Comparison of ENCODE assay signal across 12 cellular contexts in genomic region chr4:37684154-37684553, GRCh38. TPM values are rescaled to one million over a fixed set of nuclear protein-coding genes. Genes with fewer than 3 reads are reported as not detected.
DNase-seq lines count a peak whose midpoint lies in the region; ATAC-seq, FAIRE-seq and TF ChIP-seq lines count a peak whose summit lies in the region.
"Had no signal": no experiment of that assay in that cellular context is flagged by ENCODE, and none has a peak within 500 bp of the region (broad histone marks: within the 10 kb centered on the region; RNA-seq: fewer than 3 reads in every experiment).

No MANE protein-coding gene starts in this region.

- H3K4me3 Mint-ChIP-seq in CD4-positive, CD25-positive, alpha-beta regulatory T cell: peak overlapping the region in 3 of 4 donors; percentile 93 to 99 (median 93)
- H3K4me3 Mint-ChIP-seq in activated naive CD8-positive, alpha-beta T cell: peak overlapping the region; percentile 95
- peak overlapping the region; percentile 78 to 90 (median 83) for H3K4me3 Mint-ChIP-seq in nephron

- H3K27me3 ChIP-seq in CD4-positive, CD25-positive, alpha-beta regulatory T cell (ENCODE audit: control insufficient read depth, insufficient read depth, low read length): no peaks in the 10 kb centered on the region
- H3K27me3 ChIP-seq in DND-41 (ENCODE audit: insufficient read depth, low read length, poor library complexity) (no peaks in the 10 kb centered on the region), pancreas (no peaks in the 10 kb centered on the region)

- no peaks in the 10 kb centered on the region for H3K9me3 Mint-ChIP-seq in CD4-positive, CD25-positive, alpha-beta regulatory T cell
- H3K9me3 Mint-ChIP-seq in activated naive CD8-positive, alpha-beta T cell (ENCODE audit: low read depth): no peaks in the 10 kb centered on the region
- H3K9me3 Mint-ChIP-seq in nephron: no peaks in the 10 kb centered on the region

- H3K9me3 ChIP-seq in CD4-positive, CD25-positive, alpha-beta regulatory T cell (ENCODE audit: control insufficient read depth in 2 of 2, low read length in 2 of 2): no peaks in the 10 kb centered on the region
- no peaks in the 10 kb centered on the region for H3K9me3 ChIP-seq in DND-41 (ENCODE audit: insufficient read depth, low read length, severe bottlenecking)
- no peaks in the 10 kb centered on the region for H3K9me3 ChIP-seq in pancreas

- no peak overlapping the region for H2AFZ ChIP-seq in DND-41 (ENCODE audit: low read depth, low read length)

- DNase-seq in CD4-positive, CD25-positive, alpha-beta regulatory T cell: no peak
- DNase-seq in DND-41 (no peak), pancreas (no peak)
- DNase-seq: activated CD4-positive, alpha-beta T cell treated with anti-CD3 and anti-CD28 coated beads, Interleukin-2, amount 50 U/mL, for 1 hour; amygdala; MV-4-11; NCI-H226; substantia nigra had no signal

- H3K4me1 Mint-ChIP-seq in CD4-positive, CD25-positive, alpha-beta regulatory T cell: peaks cover 28 to 40% (median 33%) of the 10 kb centered on the region in 4 donors
- H3K4me1 Mint-ChIP-seq in activated naive CD8-positive, alpha-beta T cell (ENCODE audit: low read depth): peaks cover 42% of the 10 kb centered on the region
- H3K4me1 Mint-ChIP-seq in nephron: peaks cover 35% of the 10 kb centered on the region

- H3K27ac Mint-ChIP-seq in CD4-positive, CD25-positive, alpha-beta regulatory T cell: peak overlapping the region in 2 of 3 donors; percentile 9 to 97
- peak overlapping the region; percentile 92 for H3K27ac Mint-ChIP-seq in activated naive CD8-positive, alpha-beta T cell
- no peak overlapping the region for H3K27ac Mint-ChIP-seq in nephron

- peak overlapping the region; percentile 68; the same call in 1 of the 2 replicates for H3K4me2 ChIP-seq in DND-41 (ENCODE audit: insufficient read depth, low read length)

- H3K4me1 ChIP-seq in CD4-positive, CD25-positive, alpha-beta regulatory T cell (ENCODE audit: control insufficient read depth, insufficient read depth, low read length, poor library complexity, severe bottlenecking): peaks cover 32% of the 10 kb centered on the region
- H3K4me1 ChIP-seq in DND-41 (ENCODE audit: insufficient read depth, low read length) (peaks cover 24% of the 10 kb centered on the region), pancreas (peaks cover 0 to 21% (median 0%) of the 10 kb centered on the region in 3 donors)

- H3K79me2 ChIP-seq in DND-41 (ENCODE audit: insufficient read depth, low read length): peaks cover 50% of the 10 kb centered on the region

- H4K20me1 ChIP-seq in DND-41 (ENCODE audit: insufficient read depth, low read length): peaks cover 11% of the 10 kb centered on the region; the same call in 1 of the 2 replicates

- no peaks in the 10 kb centered on the region for H3K36me3 Mint-ChIP-seq in CD4-positive, CD25-positive, alpha-beta regulatory T cell
- H3K36me3 Mint-ChIP-seq in activated naive CD8-positive, alpha-beta T cell: no peaks in the 10 kb centered on the region
- H3K36me3 Mint-ChIP-seq in nephron (ENCODE audit: low read depth): no peaks in the 10 kb centered on the region

- H3K9ac ChIP-seq in DND-41 (ENCODE audit: low read depth, low read length): no peak overlapping the region

- TF ChIP-seq CTCF in DND-41 (IDR thresholded peaks at IDR 0.05; ENCODE audit: borderline replicate concordance, extremely low read depth, low read length, poor library complexity, severe bottlenecking) (no peak), nephron (IDR thresholded peaks at IDR 0.05; ENCODE audit: unreplicated experiment in 3 of 3) (no peak), pancreas (IDR thresholded peaks at IDR 0.05) (no peak)

- intact Hi-C loops in pancreas (cut with DNase I): no loop called here

- H3K36me3 ChIP-seq in CD4-positive, CD25-positive, alpha-beta regulatory T cell (ENCODE audit: control insufficient read depth, insufficient read depth, low read length): peaks cover 3% of the 10 kb centered on the region
- H3K36me3 ChIP-seq in DND-41 (ENCODE audit: insufficient read depth, low read length) (0 out of 2 replicates have a peak, but pooled peaks cover 4% of the 10 kb centered on the region), pancreas (no peaks in the 10 kb centered on the region)

- H3K27me3 Mint-ChIP-seq in CD4-positive, CD25-positive, alpha-beta regulatory T cell: no peaks in the 10 kb centered on the region
- no peaks in the 10 kb centered on the region for H3K27me3 Mint-ChIP-seq in activated naive CD8-positive, alpha-beta T cell
- no peaks in the 10 kb centered on the region for H3K27me3 Mint-ChIP-seq in nephron (ENCODE audit: low read depth)

- no peak for ATAC-seq in CD4-positive, CD25-positive, alpha-beta regulatory T cell (ENCODE audit: low read depth in 2 of 2)
- ATAC-seq in DND-41 (ENCODE audit: insufficient read depth, low read depth): no peak
- no peak for ATAC-seq in pancreas
- ATAC-seq in HG03521 (IDR thresholded peaks at IDR 0.05; ENCODE audit: unreplicated experiment): no peak
- no peak for ATAC-seq in GM18519 (IDR thresholded peaks at IDR 0.05; ENCODE audit: low FRiP score, unreplicated experiment)

- WGBS in pancreas, 2 donors: 97 to 100% methylated on average over 2 of the region's 2 CpGs

- no peak for FAIRE-seq in pancreas (lab: Jason Lieb, UNC)

- no peak overlapping the region for H3K4me3 ChIP-seq in CD4-positive, CD25-positive, alpha-beta regulatory T cell (ENCODE audit: low read depth, low read length)
- H3K4me3 ChIP-seq in DND-41 (ENCODE audit: low read depth in 1 of 2, low read length in 2 of 2) (no peak overlapping the region), pancreas (no peak overlapping the region)

- H3K27ac ChIP-seq in CD4-positive, CD25-positive, alpha-beta regulatory T cell (ENCODE audit: insufficient read depth, low read length, poor library complexity, severe bottlenecking): no peak overlapping the region
- H3K27ac ChIP-seq in DND-41 (ENCODE audit: low read length) (no peak overlapping the region), pancreas (no peak overlapping the region)

RNA-seq across cellular contexts. Expression of gene RELL1, which starts 2.0 kb away (rescaled TPM):
- 24.3 TPM for total RNA-seq in CD4-positive, CD25-positive, alpha-beta regulatory T cell
- polyA plus RNA-seq in CD4-positive, CD25-positive, alpha-beta regulatory T cell: 1 to 10 TPM; 2.7 to 6.3 (median 4.3) TPM
- 10 to 100 TPM in 2 of 6 donors, 1 to 10 TPM in 4; 3.9 to 17.1 (median 5.0) TPM for total RNA-seq in pancreas
- 1 to 10 TPM in 1 of 2 donors, under 1 TPM in 1; 0.38 to 1.4 TPM for polyA plus RNA-seq in pancreas

Comparison
In these comparisons a context has a peak if more than half of its experiments do, and no peak if none do; other contexts are left out.
1. H3K27ac Mint-ChIP-seq: peak in CD4-positive, CD25-positive, alpha-beta regulatory T cell (2 of 3) and activated naive CD8-positive, alpha-beta T cell (single experiment); none in nephron (0 of 3).
2. Peak in every context shown above with its lines, with median percentiles within 50 percentile points of each other: H3K4me3 Mint-ChIP-seq.